In genomic region chr11:129376658-129377341, GRCh38 we compare ENCODE assay signal across 16 cellular contexts. TPM values are rescaled to one million over a fixed set of nuclear protein-coding genes. Genes with fewer than 3 reads are reported as not detected.
DNase-seq lines count a peak whose midpoint lies in the region; ATAC-seq, FAIRE-seq and TF ChIP-seq lines count a peak whose summit lies in the region.
"Had no signal": no experiment of that assay in that cellular context is flagged by ENCODE, and none has a peak within 500 bp of the region (broad histone marks: within the 10 kb centered on the region; RNA-seq: fewer than 3 reads in every experiment).

No MANE protein-coding gene starts in this region.

- no peak for TF ChIP-seq POLR2A in upper lobe of left lung (IDR thresholded peaks at IDR 0.05)

- POLR2A ChIA-PET in CD4-positive, alpha-beta T cell (lab: Charles Lee), result interaction anchor here (1.3 kb wide), 1 partner anchor 33 kb away, joined by 3 read pairs; no protein-coding TSS in a partner anchor
- POLR2A ChIA-PET in HEK293 (lab: Yijun Ruan, JAX), result interaction anchor here (1.0 to 1.3 kb wide), 2 partner anchors 10 to 318 kb away, joined by 3 read pairs; no protein-coding TSS in a partner anchor

- peaks cover 37% of the 10 kb centered on the region for H3K4me1 Mint-ChIP-seq in CD4-positive, alpha-beta T cell (ENCODE audit: low read depth)
- H3K4me1 Mint-ChIP-seq in naive B cell, result peaks cover 22 to 39% (median 35%) of the 10 kb centered on the region in 3 donors

- H3K4me1 ChIP-seq in HEK293 (ENCODE audit: control insufficient read depth, insufficient read depth, low read length) (peaks cover 8% of the 10 kb centered on the region), upper lobe of left lung (peaks cover 25 to 40% (median 32%) of the 10 kb centered on the region in 4 donors)

- peaks cover 87% of the 10 kb centered on the region for H3K27me3 Mint-ChIP-seq in CD4-positive, alpha-beta T cell
- peaks cover 55 to 90% (median 87%) of the 10 kb centered on the region in 3 donors for H3K27me3 Mint-ChIP-seq in naive B cell

- no peak for DNase-seq in CD4-positive, alpha-beta T cell
- no peak for DNase-seq in bronchial epithelial cell (ENCODE audit: low read depth)
- no peak for DNase-seq in naive B cell
- DNase-seq in upper lobe of left lung, result no peak
- no peak for DNase-seq in hepatic stellate cell (ENCODE audit: low spot score)
- no peak for DNase-seq in globus pallidus (ENCODE audit: low spot score)
- DNase-seq: NCI-H2227 treated with DMSO at 0.1 percent for 48 hours, T-helper 17 cell had no signal

- H3K9me3 Mint-ChIP-seq in CD4-positive, alpha-beta T cell, result no peaks in the 10 kb centered on the region
- H3K9me3 Mint-ChIP-seq in naive B cell, result no peaks in the 10 kb centered on the region
- H3K9me3 Mint-ChIP-seq: dendritic cell treated with granulocyte-macrophage colony-stimulating factor and Interleukin-4, amounts not matched to agents 40 ng/mL and 50 ng/mL, for 4 days; natural killer cell treated with Interleukin-12 subunit alpha and Interleukin-12 subunit beta and Interleukin-15 and Interleukin-18, amount 100 ng/mL, for 72 hours had no signal

- ATAC-seq in CD4-positive, alpha-beta T cell (ENCODE audit: poor library complexity), result no peak
- no peak for ATAC-seq in naive B cell (ENCODE audit: low read depth in 2 of 2)
- ATAC-seq in upper lobe of left lung (ENCODE audit: low FRiP score in 2 of 2), result no peak
- no peak for ATAC-seq in GM21825 (IDR thresholded peaks at IDR 0.05; ENCODE audit: unreplicated experiment)
- ATAC-seq: T-helper 17 cell had no signal

- no peak for FAIRE-seq in bronchial epithelial cell (lab: Jason Lieb, UNC)
- FAIRE-seq: GM18507 had no signal

- 56 to 63% methylated on average over 12 of the region's 12 CpGs for WGBS in upper lobe of left lung, 2 donors

- H3K27ac ChIP-seq in CD4-positive, alpha-beta T cell (ENCODE audit: low read depth, low read length), result no peak overlapping the region
- H3K27ac ChIP-seq in HEK293 (ENCODE audit: extremely low read depth, low read depth, low read length) (peak overlapping the region; percentile 93; the same call in 1 of the 2 replicates), upper lobe of left lung (no peak overlapping the region)
- H3K27ac ChIP-seq: adrenal gland had no signal

- no peak for TF ChIP-seq EP300 in upper lobe of left lung (IDR thresholded peaks at IDR 0.05)

- intact Hi-C loops in CD4-positive, alpha-beta T cell (cut with DNase I, micrococcal nuclease), result no loop called here

- CTCF ChIA-PET in CD4-positive, alpha-beta T cell (lab: Charles Lee), result no interaction called here
- CTCF ChIA-PET in HEK293 (lab: Yijun Ruan, JAX), result interaction anchor here (0.9 to 4.0 kb wide), 15 partner anchors 8 to 429 kb away, joined by 3 to 36 read pairs (median 4); no protein-coding TSS in a partner anchor

- peak overlapping the region; percentile 65 for H3K4me3 Mint-ChIP-seq in CD4-positive, alpha-beta T cell
- H3K4me3 Mint-ChIP-seq in naive B cell, result peak overlapping the region in 5 of 8 donors; percentile 4 to 79 (median 66)
- H3K4me3 Mint-ChIP-seq: dendritic cell treated with granulocyte-macrophage colony-stimulating factor and Interleukin-4, amounts not matched to agents 40 ng/mL and 50 ng/mL, for 4 days; natural killer cell treated with Interleukin-12 subunit alpha and Interleukin-12 subunit beta and Interleukin-15 and Interleukin-18, amount 100 ng/mL, for 72 hours; T-helper 17 cell had no signal

- H3K36me3 Mint-ChIP-seq in CD4-positive, alpha-beta T cell (ENCODE audit: low read depth), result no peaks in the 10 kb centered on the region
- peaks cover 0 to 11% of the 10 kb centered on the region in 2 donors for H3K36me3 Mint-ChIP-seq in naive B cell

- no peak for TF ChIP-seq CTCF in CD4-positive, alpha-beta T cell (IDR thresholded peaks at IDR 0.05)
- no peak for TF ChIP-seq CTCF in HEK293 (tag by site-specific recombination; IDR thresholded peaks at IDR 0.05)
- no peak for TF ChIP-seq CTCF in bronchial epithelial cell (IDR thresholded peaks at IDR 0.05; ENCODE audit: insufficient read depth, low read length, severe bottlenecking)
- no peak for TF ChIP-seq CTCF in upper lobe of left lung (IDR thresholded peaks at IDR 0.05)

- no peaks in the 10 kb centered on the region for H3K9me3 ChIP-seq in CD4-positive, alpha-beta T cell (ENCODE audit: control insufficient read depth, low read length)
- H3K9me3 ChIP-seq in HEK293 (ENCODE audit: control insufficient read depth, insufficient read depth, low read depth, low read length), result no peaks in the 10 kb centered on the region
- H3K9me3 ChIP-seq in upper lobe of left lung, result no peaks in the 10 kb centered on the region
- H3K9me3 ChIP-seq: adrenal gland had no signal

- peaks cover 72% of the 10 kb centered on the region for H3K27me3 ChIP-seq in CD4-positive, alpha-beta T cell (ENCODE audit: control insufficient read depth, insufficient read depth, low read length)
- H3K27me3 ChIP-seq in bronchial epithelial cell (ENCODE audit: control insufficient read depth, insufficient read depth, low read length) (peaks cover 13% of the 10 kb centered on the region), upper lobe of left lung (peaks cover 0 to 36% (median 21%) of the 10 kb centered on the region in 4 donors)

- H3K4me3 ChIP-seq in HEK293 (ENCODE audit: low read depth, low read length) (no peak overlapping the region; the same call in 1 of the 2 replicates), bronchial epithelial cell (ENCODE audit: low read depth, low read length) (peak overlapping the region; percentile 51), upper lobe of left lung (no peak overlapping the region)

- no peaks in the 10 kb centered on the region for H3K36me3 ChIP-seq in HEK293 (ENCODE audit: control insufficient read depth in 2 of 2, insufficient read depth in 1 of 2, low read length in 2 of 2)
- no peaks in the 10 kb centered on the region for H3K36me3 ChIP-seq in bronchial epithelial cell (ENCODE audit: control insufficient read depth, insufficient read depth, low read length)
- no peaks in the 10 kb centered on the region for H3K36me3 ChIP-seq in upper lobe of left lung
- H3K36me3 ChIP-seq: adrenal gland had no signal

- H3K27ac Mint-ChIP-seq in CD4-positive, alpha-beta T cell, result no peak overlapping the region
- H3K27ac Mint-ChIP-seq in naive B cell, result no peak overlapping the region
- H3K27ac Mint-ChIP-seq: dendritic cell treated with granulocyte-macrophage colony-stimulating factor and Interleukin-4, amounts not matched to agents 40 ng/mL and 50 ng/mL, for 4 days; natural killer cell treated with Interleukin-12 subunit alpha and Interleukin-12 subunit beta and Interleukin-15 and Interleukin-18, amount 100 ng/mL, for 72 hours; T-helper 17 cell had no signal

TF ChIP-seq in HEK293, 187 proteins besides CTCF, POLR2A, EP300 and RAD21:
- TF ChIP-seq ZNF513 (tag by site-specific recombination; IDR thresholded peaks at IDR 0.05) (no peak), PRDM6 (tag by site-specific recombination; IDR thresholded peaks at IDR 0.05) (0 out of 2 replicates have a peak, but pooled peaks have one; percentile 6), ZNF664 (tag by site-specific recombination; IDR thresholded peaks at IDR 0.05) (no peak), PRDM1 (tag by site-specific recombination; IDR thresholded peaks at IDR 0.05) (0 out of 2 replicates have a peak, but pooled peaks have one; percentile 21), ZNF561 (tag by site-specific recombination; IDR thresholded peaks at IDR 0.05; ENCODE audit: borderline replicate concordance) (peak; percentile 78), ZXDB (tag by site-specific recombination; IDR thresholded peaks at IDR 0.05) (no peak)
- TF ChIP-seq, protein P1, sequence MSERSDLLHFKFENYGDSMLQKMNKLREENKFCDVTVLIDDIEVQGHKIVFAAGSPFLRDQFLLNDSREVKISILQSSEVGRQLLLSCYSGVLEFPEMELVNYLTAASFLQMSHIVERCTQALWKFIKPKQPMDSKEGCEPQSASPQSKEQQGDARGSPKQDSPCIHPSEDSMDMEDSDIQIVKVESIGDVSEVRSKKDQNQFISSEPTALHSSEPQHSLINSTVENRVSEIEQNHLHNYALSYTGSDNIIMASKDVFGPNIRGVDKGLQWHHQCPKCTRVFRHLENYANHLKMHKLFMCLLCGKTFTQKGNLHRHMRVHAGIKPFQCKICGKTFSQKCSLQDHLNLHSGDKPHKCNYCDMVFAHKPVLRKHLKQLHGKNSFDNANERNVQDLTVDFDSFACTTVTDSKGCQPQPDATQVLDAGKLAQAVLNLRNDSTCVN (tag by site-specific recombination; optimal IDR thresholded peaks at IDR 0.05), result no peak

RNA-seq across cellular contexts. Expression of gene BARX2, which starts 1.2 kb away (rescaled TPM):
- not detected for total RNA-seq in CD4-positive, alpha-beta T cell
- total RNA-seq in bronchial epithelial cell, result 2.9 and 8.1 TPM in 2 replicates
- polyA plus RNA-seq in naive B cell (ENCODE audit: low read depth in 6 of 6), result not detected
- total RNA-seq in upper lobe of left lung, result under 1 TPM in 3 of 6 donors, not detected in 3; 0.30 to 0.89 (median 0.30) TPM
- total RNA-seq: adrenal gland; H4; natural killer cell treated with Interleukin-12 subunit alpha and Interleukin-12 subunit beta and Interleukin-15 and Interleukin-18, amount 100 ng/mL, for 72 hours; subcutaneous adipose tissue; T-helper 17 cell had no signal
